12 cellular contexts compared by ENCODE assay signal in the genomic region with DNA sequence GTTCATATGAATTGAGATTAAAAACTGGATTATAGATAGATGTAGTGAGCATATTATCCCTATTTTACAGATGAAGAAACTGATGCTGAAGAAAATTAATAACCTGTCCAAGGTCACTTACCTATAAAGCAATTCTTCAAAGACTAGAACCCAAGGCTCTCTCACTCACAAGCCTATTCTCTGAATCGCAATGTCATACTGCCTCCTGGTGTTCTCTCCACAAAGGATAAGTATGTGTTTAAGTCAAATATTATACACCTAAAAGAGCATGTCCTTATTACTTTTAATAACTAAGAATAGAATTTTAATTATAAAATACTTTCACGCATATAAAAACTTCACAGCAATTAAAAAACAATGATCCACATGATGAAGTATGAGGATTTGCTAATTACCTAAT.
DNase-seq lines count a peak whose midpoint lies in the region; ATAC-seq and TF ChIP-seq lines count a peak whose summit lies in the region.
"Had no signal": no experiment of that assay in that cellular context is flagged by ENCODE, and none has a peak within 500 bp of the region (broad histone marks: within the 10 kb centered on the region; RNA-seq: fewer than 3 reads in every experiment).

No MANE protein-coding gene starts in this region.

- ATAC-seq in HG03135 (IDR thresholded peaks at IDR 0.05; ENCODE audit: unreplicated experiment): no peak
- ATAC-seq in HG03521 (IDR thresholded peaks at IDR 0.05; ENCODE audit: unreplicated experiment): no peak

- H3K27me3 ChIP-seq in WERI-Rb-1 (ENCODE audit: insufficient read depth, low read depth, severe bottlenecking): no peaks in the 10 kb centered on the region
- H3K27me3 ChIP-seq: adrenal gland, colonic mucosa, ovary, spleen had no signal

- H3K9me3 ChIP-seq in WERI-Rb-1 (ENCODE audit: severe bottlenecking): no peaks in the 10 kb centered on the region
- H3K9me3 ChIP-seq: adrenal gland, colonic mucosa, ovary, spleen had no signal

- H3K4me3 ChIP-seq in LNCaP clone FGC (ENCODE audit: low read depth, low read length) (no peak overlapping the region), WERI-Rb-1 (ENCODE audit: low read depth, low read length) (no peak overlapping the region)
- H3K4me3 ChIP-seq: adrenal gland, colonic mucosa, ovary, SK-N-MC, spleen had no signal

- peak; percentile 22 for DNase-seq in H4 (ENCODE audit: low spot score)
- DNase-seq in LNCaP clone FGC (ENCODE audit: low read depth): peak; percentile 11
- DNase-seq in WERI-Rb-1: peak; percentile 11
- peak; percentile 14 for DNase-seq in left kidney (ENCODE audit: low read depth, low spot score)
- no peak for DNase-seq in AG08395 (ENCODE audit: low spot score)
- DNase-seq: adrenal gland, colonic mucosa, ovary, spleen had no signal

- peak; percentile 40 for TF ChIP-seq CTCF in LNCaP clone FGC (IDR thresholded peaks at IDR 0.05; ENCODE audit: control insufficient read depth, extremely low read depth, insufficient read depth)
- TF ChIP-seq CTCF in WERI-Rb-1 (IDR thresholded peaks at IDR 0.05; ENCODE audit: low read depth, low read length): 0 out of 2 replicates have a peak, but pooled peaks have one; percentile 24

- no peak overlapping the region for H3K27ac ChIP-seq in WERI-Rb-1
- H3K27ac ChIP-seq: adrenal gland, colonic mucosa, ovary, SK-N-MC, spleen had no signal

- no peaks in the 10 kb centered on the region for H3K36me3 ChIP-seq in WERI-Rb-1
- H3K36me3 ChIP-seq: adrenal gland, colonic mucosa, ovary, spleen had no signal
